Comparison of ENCODE assay signal across 8 cellular contexts in genomic region chr11:134252539-134253188, GRCh38. TPM values are rescaled to one million over a fixed set of nuclear protein-coding genes. Genes with fewer than 3 reads are reported as not detected.
DNase-seq lines count a peak whose midpoint lies in the region; ATAC-seq, FAIRE-seq and TF ChIP-seq lines count a peak whose summit lies in the region.

No MANE protein-coding gene starts in this region.

- peak overlapping the region; percentile 78 for H3K9ac ChIP-seq in ES-I3 (ENCODE audit: low read depth, low read length)

- H3K4me3 ChIP-seq in foreskin fibroblast (ENCODE audit: low read depth in 1 of 2, low read length in 2 of 2) (peak overlapping the region; percentile 63 to 98), pancreas (peak overlapping the region; percentile 75 to 94 (median 90))

- TF ChIP-seq EP300 in Ishikawa (IDR thresholded peaks at IDR 0.05; ENCODE audit: borderline replicate concordance): no peak

- FAIRE-seq in pancreas (lab: Jason Lieb, UNC): no peak

- H3K36me3 ChIP-seq in ES-I3 (ENCODE audit: insufficient read depth, low read length) (peaks cover 6% of the 10 kb centered on the region; the same call in 1 of the 2 replicates), pancreas (peaks cover 0 to 30% (median 0%) of the 10 kb centered on the region in 3 donors)

- DNase-seq in activated CD8-positive, alpha-beta memory T cell treated with anti-CD3 and anti-CD28 coated beads, Interleukin-2, amount 50 U/mL, for 48 hours: peak; percentile 63
- DNase-seq in foreskin fibroblast: peak; percentile 45 to 69
- peak in 1 of 6 donors; percentile 25 for DNase-seq in pancreas
- no peak for DNase-seq in hippocampal formation (lab: John Stamatoyannopoulos, UW)
- no peak for DNase-seq in kidney glomerular epithelial cell (lab: John Stamatoyannopoulos, UW)

- WGBS in pancreas, 2 donors: 1% methylated on average over 22 of the region's 22 CpGs

- ATAC-seq in GM21723 (IDR thresholded peaks at IDR 0.05; ENCODE audit: unreplicated experiment): peak; percentile 28
- peak; percentile 18 to 44 (median 36) for ATAC-seq in pancreas

- H3K9me3 ChIP-seq in ES-I3 (ENCODE audit: control insufficient read depth, insufficient read depth, low read length) (no peaks in the 10 kb centered on the region), pancreas (no peaks in the 10 kb centered on the region)

- TF ChIP-seq RAD21 in Ishikawa (IDR thresholded peaks at IDR 0.05; ENCODE audit: low read depth): no peak

- no peaks in the 10 kb centered on the region for H3K27me3 ChIP-seq in pancreas

- TF ChIP-seq CTCF in foreskin fibroblast (IDR thresholded peaks at IDR 0.05; ENCODE audit: low read depth, low read length): no peak
- no peak for TF ChIP-seq CTCF in pancreas (IDR thresholded peaks at IDR 0.05)

- intact Hi-C loops in pancreas (cut with DNase I): no loop called here

- H3K4me1 ChIP-seq in ES-I3 (ENCODE audit: insufficient read depth, low read length) (peaks cover 5% of the 10 kb centered on the region; the same call in 1 of the 2 replicates), pancreas (peaks cover 0 to 17% (median 8%) of the 10 kb centered on the region in 3 donors)

- peak overlapping the region in 3 of 4 donors; percentile 39 to 50 (median 43) for H3K27ac ChIP-seq in pancreas

TF ChIP-seq in Ishikawa, 13 proteins besides CTCF, POLR2A, EP300 and RAD21:
- no peak for TF ChIP-seq EGR1 (IDR thresholded peaks at IDR 0.05)
- no peak for TF ChIP-seq TCF12 (IDR thresholded peaks at IDR 0.05; ENCODE audit: low read depth)
- TF ChIP-seq NFIC (IDR thresholded peaks at IDR 0.05): no peak
- TF ChIP-seq CREB1 (IDR thresholded peaks at IDR 0.05; ENCODE audit: low read depth): no peak
- TF ChIP-seq USF1 (IDR thresholded peaks at IDR 0.05): no peak
- TF ChIP-seq, protein P1, sequence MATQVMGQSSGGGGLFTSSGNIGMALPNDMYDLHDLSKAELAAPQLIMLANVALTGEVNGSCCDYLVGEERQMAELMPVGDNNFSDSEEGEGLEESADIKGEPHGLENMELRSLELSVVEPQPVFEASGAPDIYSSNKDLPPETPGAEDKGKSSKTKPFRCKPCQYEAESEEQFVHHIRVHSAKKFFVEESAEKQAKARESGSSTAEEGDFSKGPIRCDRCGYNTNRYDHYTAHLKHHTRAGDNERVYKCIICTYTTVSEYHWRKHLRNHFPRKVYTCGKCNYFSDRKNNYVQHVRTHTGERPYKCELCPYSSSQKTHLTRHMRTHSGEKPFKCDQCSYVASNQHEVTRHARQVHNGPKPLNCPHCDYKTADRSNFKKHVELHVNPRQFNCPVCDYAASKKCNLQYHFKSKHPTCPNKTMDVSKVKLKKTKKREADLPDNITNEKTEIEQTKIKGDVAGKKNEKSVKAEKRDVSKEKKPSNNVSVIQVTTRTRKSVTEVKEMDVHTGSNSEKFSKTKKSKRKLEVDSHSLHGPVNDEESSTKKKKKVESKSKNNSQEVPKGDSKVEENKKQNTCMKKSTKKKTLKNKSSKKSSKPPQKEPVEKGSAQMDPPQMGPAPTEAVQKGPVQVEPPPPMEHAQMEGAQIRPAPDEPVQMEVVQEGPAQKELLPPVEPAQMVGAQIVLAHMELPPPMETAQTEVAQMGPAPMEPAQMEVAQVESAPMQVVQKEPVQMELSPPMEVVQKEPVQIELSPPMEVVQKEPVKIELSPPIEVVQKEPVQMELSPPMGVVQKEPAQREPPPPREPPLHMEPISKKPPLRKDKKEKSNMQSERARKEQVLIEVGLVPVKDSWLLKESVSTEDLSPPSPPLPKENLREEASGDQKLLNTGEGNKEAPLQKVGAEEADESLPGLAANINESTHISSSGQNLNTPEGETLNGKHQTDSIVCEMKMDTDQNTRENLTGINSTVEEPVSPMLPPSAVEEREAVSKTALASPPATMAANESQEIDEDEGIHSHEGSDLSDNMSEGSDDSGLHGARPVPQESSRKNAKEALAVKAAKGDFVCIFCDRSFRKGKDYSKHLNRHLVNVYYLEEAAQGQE (IDR thresholded peaks at IDR 0.05; ENCODE audit: low read depth): peak; percentile 53; the same call in 1 of the 2 replicates
- TF ChIP-seq CEBPB (IDR thresholded peaks at IDR 0.05): no peak
- no peak for TF ChIP-seq TAF1 (IDR thresholded peaks at IDR 0.05; ENCODE audit: low read depth)
- TF ChIP-seq FOXM1 (IDR thresholded peaks at IDR 0.05; ENCODE audit: borderline replicate concordance, low read depth): no peak
- TF ChIP-seq TEAD4 (IDR thresholded peaks at IDR 0.05): no peak
- TF ChIP-seq, protein P2, sequence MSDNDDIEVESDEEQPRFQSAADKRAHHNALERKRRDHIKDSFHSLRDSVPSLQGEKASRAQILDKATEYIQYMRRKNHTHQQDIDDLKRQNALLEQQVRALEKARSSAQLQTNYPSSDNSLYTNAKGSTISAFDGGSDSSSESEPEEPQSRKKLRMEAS (IDR thresholded peaks at IDR 0.05): no peak
- TF ChIP-seq ZBTB7A (IDR thresholded peaks at IDR 0.05; ENCODE audit: low read depth): no peak
- peak; percentile 8; the same call in 1 of the 2 replicates for TF ChIP-seq YY1 (IDR thresholded peaks at IDR 0.05; ENCODE audit: low read depth)
TF ChIP-seq in Ishikawa: peak in this region for 2.

RNA-seq across cellular contexts. Expression of gene THYN1, which starts 0.5 kb away (rescaled TPM):
- 10 to 100 TPM; 10.3 to 21.8 (median 14.6) TPM for total RNA-seq in pancreas
- 10 to 100 TPM; 26.3 to 50.0 TPM for polyA plus RNA-seq in pancreas

RNA-seq across cellular contexts. Expression of gene ACAD8, which starts 0.7 kb away (rescaled TPM):
- total RNA-seq in pancreas: 10 to 100 TPM; 15.9 to 22.2 (median 16.4) TPM
- 10 to 100 TPM; 32.7 to 38.5 TPM for polyA plus RNA-seq in pancreas

RNA-seq across cellular contexts. Expression of gene GLB1L3, which starts 23.5 kb away (rescaled TPM):
- total RNA-seq in pancreas: under 1 TPM in 2 of 6 donors, not detected in 4; 0.12 to 0.13 TPM
- polyA plus RNA-seq in pancreas: under 1 TPM; 0.15 to 0.38 TPM

RNA-seq across cellular contexts. Expression of gene VPS26B, which starts 28.2 kb away (rescaled TPM):
- total RNA-seq in pancreas: 10 to 100 TPM; 21.6 to 30.1 (median 26.5) TPM
- polyA plus RNA-seq in pancreas: 10 to 100 TPM; 18.1 to 30.3 TPM

RNA-seq across cellular contexts. Expression of gene NCAPD3, which starts 28.9 kb away (rescaled TPM):
- 1 to 10 TPM; 5.0 to 9.5 (median 6.9) TPM for total RNA-seq in pancreas
- 1 to 10 TPM; 4.5 to 5.2 TPM for polyA plus RNA-seq in pancreas

Comparison
In these comparisons a context has a peak if more than half of its experiments do, and no peak if none do; other contexts are left out.
1. DNase-seq: peak in activated CD8-positive, alpha-beta memory T cell treated with anti-CD3 and anti-CD28 coated beads, Interleukin-2, amount 50 U/mL, for 48 hours (single experiment) and foreskin fibroblast (2 of 2); none in hippocampal formation (0 of 2) and kidney glomerular epithelial cell (single experiment).